Comparison of ENCODE assay signal across 8 cellular contexts in the genomic region with DNA sequence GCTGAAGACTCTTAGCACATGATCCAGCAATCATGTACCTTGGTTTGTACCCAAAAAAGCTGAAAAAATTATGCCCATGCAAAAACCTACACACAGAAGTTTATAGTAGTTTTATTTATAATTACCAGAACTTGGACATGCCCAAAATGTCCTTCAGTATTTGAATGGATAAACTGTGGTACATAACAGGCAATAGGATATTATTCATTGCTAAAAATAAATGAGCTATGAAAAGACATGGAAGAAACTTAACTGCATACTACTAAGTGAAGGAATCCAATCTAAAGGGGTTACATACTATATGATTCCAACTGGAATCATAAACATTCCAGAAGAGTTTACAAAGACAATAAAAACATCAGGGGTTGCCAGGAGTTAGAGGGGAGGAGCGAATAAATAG.
"Had no signal": no experiment of that assay in that cellular context is flagged by ENCODE, and none has a peak within 500 bp of the region (broad histone marks: within the 10 kb centered on the region; RNA-seq: fewer than 3 reads in every experiment).

No MANE protein-coding gene starts in this region.

- H3K9me3 ChIP-seq: HAP-1 had no signal

- H3K9ac ChIP-seq: GM23248 had no signal

- H3K27ac ChIP-seq: GM23248, HL-60 had no signal

- ATAC-seq: HCT116, HepG2 had no signal

- H3K4me1 ChIP-seq: HAP-1 had no signal

- H3K4me3 ChIP-seq: GM23248, HAP-1 had no signal

- DNase-seq: GM23248, GOT3, H7, HFFc6 had no signal

- H2AFZ ChIP-seq: GM23248 had no signal

- H3K36me3 ChIP-seq: HAP-1 had no signal
